ENCODE assay signal across 21 cellular contexts in genomic region chr15:63083046-63083445, GRCh38. TPM values are rescaled to one million over a fixed set of nuclear protein-coding genes. Genes with fewer than 3 reads are reported as not detected.
DNase-seq lines count a peak whose midpoint lies in the region; ATAC-seq and TF ChIP-seq lines count a peak whose summit lies in the region.
"Had no signal": no experiment of that assay in that cellular context is flagged by ENCODE, and none has a peak within 500 bp of the region (broad histone marks: within the 10 kb centered on the region; RNA-seq: fewer than 3 reads in every experiment).

No MANE protein-coding gene starts in this region.

- H3K36me3 Mint-ChIP-seq in mesothelial cell of epicardium, result no peaks in the 10 kb centered on the region
- no peaks in the 10 kb centered on the region for H3K36me3 Mint-ChIP-seq in activated CD8-positive, alpha-beta T cell treated with anti-CD3 and anti-CD28 coated beads, Interleukin-2, amount 10 ng/mL, durations not matched to agents 7 days and 5 days (ENCODE audit: low read depth)

- DNase-seq in Right ventricle myocardium inferior (ENCODE audit: missing footprints), result no peak
- DNase-seq in right atrium auricular region (ENCODE audit: low spot score), result no peak
- DNase-seq in mesothelial cell of epicardium (ENCODE audit: low spot score in 2 of 2, unreplicated experiment in 2 of 2), result peak; percentile 33 to 52
- peak; percentile 22 for DNase-seq in transverse colon
- DNase-seq in NCI-H524 (lab: John Stamatoyannopoulos, UW), result no peak
- no peak for DNase-seq in activated CD8-positive, alpha-beta T cell treated with anti-CD3 and anti-CD28 coated beads, Interleukin-2, amount 10 ng/mL, durations not matched to agents 7 days and 5 days
- no peak for DNase-seq in iPS-NIHi7 (ENCODE audit: extremely low spot score)
- DNase-seq: 8988T; activated CD4-positive, alpha-beta T cell treated with anti-CD3 and anti-CD28 coated beads, Interleukin-2, amount 50 U/mL, for 4 hours; activated T-cell treated with anti-CD3 and anti-CD28 coated beads for 4 hours; amniotic stem cell; EL; midbrain; NCI-H1436; NCI-H748 treated with DMSO at 0.1 percent for 48 hours; PC-3; WERI-Rb-1 had no signal

- ATAC-seq in Right ventricle myocardium inferior (peak; percentile 64), gastroesophageal sphincter (peak; percentile 40)
- no peak for ATAC-seq in activated CD8-positive, alpha-beta T cell treated with anti-CD3 and anti-CD28 coated beads, Interleukin-2, amount 10 ng/mL, durations not matched to agents 7 days and 5 days
- ATAC-seq: PC-3 had no signal

- no peaks in the 10 kb centered on the region for H3K9me3 Mint-ChIP-seq in mesothelial cell of epicardium
- H3K9me3 Mint-ChIP-seq in activated CD8-positive, alpha-beta T cell treated with anti-CD3 and anti-CD28 coated beads, Interleukin-2, amount 10 ng/mL, durations not matched to agents 7 days and 5 days (ENCODE audit: insufficient read depth), result no peaks in the 10 kb centered on the region

- intact Hi-C loops in Right ventricle myocardium inferior (cut with DNase I), result no loop called here
- intact Hi-C loops in transverse colon (cut with DNase I; ENCODE audit: low total_unique reads), result no loop called here

- TF ChIP-seq EP300 in gastroesophageal sphincter (IDR thresholded peaks at IDR 0.05), result no peak
- no peak for TF ChIP-seq EP300 in transverse colon (IDR thresholded peaks at IDR 0.05; ENCODE audit: low read depth)

- H3K27me3 ChIP-seq in right atrium auricular region (no peaks in the 10 kb centered on the region), gastroesophageal sphincter (no peaks in the 10 kb centered on the region), transverse colon (no peaks in the 10 kb centered on the region)
- H3K27me3 ChIP-seq: BLaER1, SJSA1, vagina had no signal

- in situ Hi-C loops in transverse colon (cut with MboI; ENCODE audit: low pct_ligation_motif_present in 1 of 4, low pct_unique_long_range_greater_than_20kb in 1 of 4, low sequenced_read_pairs in 3 of 4), result loop anchor here in 3 of 4 donors (10.0 kb wide), 2 partner anchors 238 to 298 kb away; no protein-coding TSS in a partner anchor

- H3K4me3 Mint-ChIP-seq in mesothelial cell of epicardium, result no peak overlapping the region
- no peak overlapping the region for H3K4me3 Mint-ChIP-seq in activated CD8-positive, alpha-beta T cell treated with anti-CD3 and anti-CD28 coated beads, Interleukin-2, amount 10 ng/mL, durations not matched to agents 7 days and 5 days

- 27 to 63% methylated on average over 4 to 6 of the region's 12 CpGs for WGBS in gastroesophageal sphincter (ENCODE audit: low coverage in 1 of 2), 2 donors
- 67 to 76% methylated on average over 1 to 12 of the region's 12 CpGs for WGBS in transverse colon (ENCODE audit: low coverage in 1 of 2), 2 donors

- no peaks in the 10 kb centered on the region for H3K36me3 ChIP-seq in right atrium auricular region
- no peaks in the 10 kb centered on the region for H3K36me3 ChIP-seq in gastroesophageal sphincter
- H3K36me3 ChIP-seq in transverse colon, result no peaks in the 10 kb centered on the region
- H3K36me3 ChIP-seq: BLaER1, SJSA1, vagina, WERI-Rb-1 had no signal

- H3K9me3 ChIP-seq in right atrium auricular region, result no peaks in the 10 kb centered on the region
- no peaks in the 10 kb centered on the region for H3K9me3 ChIP-seq in gastroesophageal sphincter
- H3K9me3 ChIP-seq in transverse colon, result no peaks in the 10 kb centered on the region
- H3K9me3 ChIP-seq: BLaER1, SJSA1, vagina had no signal

- H3K4me1 Mint-ChIP-seq in mesothelial cell of epicardium, result peaks cover 47% of the 10 kb centered on the region
- no peaks in the 10 kb centered on the region for H3K4me1 Mint-ChIP-seq in activated CD8-positive, alpha-beta T cell treated with anti-CD3 and anti-CD28 coated beads, Interleukin-2, amount 10 ng/mL, durations not matched to agents 7 days and 5 days (ENCODE audit: low read depth)

- peak overlapping the region; percentile 79 for H3K27ac Mint-ChIP-seq in mesothelial cell of epicardium
- no peak overlapping the region for H3K27ac Mint-ChIP-seq in activated CD8-positive, alpha-beta T cell treated with anti-CD3 and anti-CD28 coated beads, Interleukin-2, amount 10 ng/mL, durations not matched to agents 7 days and 5 days

- TF ChIP-seq POLR2A in gastroesophageal sphincter (IDR thresholded peaks at IDR 0.05) (no peak), transverse colon (IDR thresholded peaks at IDR 0.05) (no peak)

- H3K4me1 ChIP-seq in right atrium auricular region, result peaks cover 0 to 31% of the 10 kb centered on the region in 2 donors
- peaks cover 0 to 51% (median 5%) of the 10 kb centered on the region in 3 donors for H3K4me1 ChIP-seq in gastroesophageal sphincter
- H3K4me1 ChIP-seq in transverse colon, result peaks cover 0 to 5% (median 1%) of the 10 kb centered on the region in 4 donors
- H3K4me1 ChIP-seq: vagina had no signal

- POLR2A ChIA-PET in activated CD8-positive, alpha-beta T cell treated with anti-CD3 and anti-CD28 coated beads, Interleukin-2, amount 10 ng/mL, durations not matched to agents 7 days and 5 days (lab: Charles Lee), result no interaction called here

- CTCF ChIA-PET in activated CD8-positive, alpha-beta T cell treated with anti-CD3 and anti-CD28 coated beads, Interleukin-2, amount 10 ng/mL, durations not matched to agents 7 days and 5 days (lab: Charles Lee), result no interaction called here

- H3K27me3 Mint-ChIP-seq in mesothelial cell of epicardium (ENCODE audit: low read depth), result peaks cover 2% of the 10 kb centered on the region
- peaks cover 5% of the 10 kb centered on the region for H3K27me3 Mint-ChIP-seq in activated CD8-positive, alpha-beta T cell treated with anti-CD3 and anti-CD28 coated beads, Interleukin-2, amount 10 ng/mL, durations not matched to agents 7 days and 5 days (ENCODE audit: low read depth)

- TF ChIP-seq CTCF in right atrium auricular region (IDR thresholded peaks at IDR 0.05) (no peak), gastroesophageal sphincter (IDR thresholded peaks at IDR 0.05) (no peak), mesothelial cell of epicardium (IDR thresholded peaks at IDR 0.05; ENCODE audit: unreplicated experiment) (no peak), transverse colon (IDR thresholded peaks at IDR 0.05) (no peak)

- H3K27ac ChIP-seq in right atrium auricular region, result peak overlapping the region in 1 of 2 donors; percentile 36
- H3K27ac ChIP-seq in gastroesophageal sphincter, result peak overlapping the region in 3 of 4 donors; percentile 54 to 73 (median 62)
- peak overlapping the region in 3 of 4 donors; percentile 46 to 69 (median 62) for H3K27ac ChIP-seq in transverse colon
- H3K27ac ChIP-seq: BLaER1, SJSA1, vagina, WERI-Rb-1 had no signal

- H3K4me3 ChIP-seq in right atrium auricular region, result no peak overlapping the region
- no peak overlapping the region for H3K4me3 ChIP-seq in gastroesophageal sphincter
- H3K4me3 ChIP-seq in transverse colon, result no peak overlapping the region
- H3K4me3 ChIP-seq: BLaER1, SJSA1, vagina had no signal

RNA-seq across cellular contexts. Expression of gene LACTB, which starts 38.6 kb away (rescaled TPM):
- 29.5 TPM for total RNA-seq in Right ventricle myocardium inferior
- 10 to 100 TPM; 10.6 to 20.5 TPM for total RNA-seq in right atrium auricular region
- total RNA-seq in gastroesophageal sphincter, result 10 to 100 TPM; 15.6 to 20.8 (median 17.3) TPM
- total RNA-seq in mesothelial cell of epicardium, result 7.6 to 9.0 TPM (median 8.2 TPM) in 3 replicates
- total RNA-seq in transverse colon, result 10 to 100 TPM in 3 of 4 donors, 1 to 10 TPM in 1; 6.7 to 20.6 (median 19.6) TPM
- total RNA-seq in activated CD8-positive, alpha-beta T cell treated with anti-CD3 and anti-CD28 coated beads, Interleukin-2, amount 10 ng/mL, durations not matched to agents 7 days and 5 days, result 10 to 100 TPM in 1 of 2 experiments, 1 to 10 TPM in 1; 9.7 to 11.1 TPM

RNA-seq across cellular contexts. Expression of gene TPM1, which starts 40.5 kb away (rescaled TPM):
- total RNA-seq in Right ventricle myocardium inferior (13,805 TPM), right atrium auricular region (1,000 to 10,000 TPM; 5,368 to 7,988 TPM), gastroesophageal sphincter (1,000 to 10,000 TPM; 3,599 to 7,152 (median 6,397) TPM), mesothelial cell of epicardium (635 to 667 TPM (median 659 TPM) in 3 replicates), transverse colon (1,000 to 10,000 TPM in 2 of 4 donors, 100 to 1,000 TPM in 2; 775 to 2,480 (median 1,140) TPM)
- total RNA-seq in activated CD8-positive, alpha-beta T cell treated with anti-CD3 and anti-CD28 coated beads, Interleukin-2, amount 10 ng/mL, durations not matched to agents 7 days and 5 days, result 1 to 10 TPM; 7.4 to 7.8 TPM

Comparison
In these comparisons a context has a peak if more than half of its experiments do, and no peak if none do; other contexts are left out.
1. DNase-seq: peak in mesothelial cell of epicardium (2 of 2) and transverse colon (single experiment); none in Right ventricle myocardium inferior (single experiment), right atrium auricular region (single experiment), NCI-H524 (0 of 2), activated CD8-positive, alpha-beta T cell treated with anti-CD3 and anti-CD28 coated beads, Interleukin-2, amount 10 ng/mL, durations not matched to agents 7 days and 5 days (single experiment) and iPS-NIHi7 (single experiment).
2. RNA of gene TPM1, which starts 40.5 kb away (total RNA-seq): 13,805 TPM in Right ventricle myocardium inferior (single experiment), 5,368 to 7,988 TPM in right atrium auricular region, 3,599 to 7,152 TPM in gastroesophageal sphincter, 775 to 2,480 TPM in transverse colon and 635 to 667 TPM in mesothelial cell of epicardium; 7.4 to 7.8 TPM in activated CD8-positive, alpha-beta T cell treated with anti-CD3 and anti-CD28 coated beads, Interleukin-2, amount 10 ng/mL, durations not matched to agents 7 days and 5 days; every median in the first group is over 10 times any median in the second.